1 cellular context compared by ENCODE assay signal in the genomic region with DNA sequence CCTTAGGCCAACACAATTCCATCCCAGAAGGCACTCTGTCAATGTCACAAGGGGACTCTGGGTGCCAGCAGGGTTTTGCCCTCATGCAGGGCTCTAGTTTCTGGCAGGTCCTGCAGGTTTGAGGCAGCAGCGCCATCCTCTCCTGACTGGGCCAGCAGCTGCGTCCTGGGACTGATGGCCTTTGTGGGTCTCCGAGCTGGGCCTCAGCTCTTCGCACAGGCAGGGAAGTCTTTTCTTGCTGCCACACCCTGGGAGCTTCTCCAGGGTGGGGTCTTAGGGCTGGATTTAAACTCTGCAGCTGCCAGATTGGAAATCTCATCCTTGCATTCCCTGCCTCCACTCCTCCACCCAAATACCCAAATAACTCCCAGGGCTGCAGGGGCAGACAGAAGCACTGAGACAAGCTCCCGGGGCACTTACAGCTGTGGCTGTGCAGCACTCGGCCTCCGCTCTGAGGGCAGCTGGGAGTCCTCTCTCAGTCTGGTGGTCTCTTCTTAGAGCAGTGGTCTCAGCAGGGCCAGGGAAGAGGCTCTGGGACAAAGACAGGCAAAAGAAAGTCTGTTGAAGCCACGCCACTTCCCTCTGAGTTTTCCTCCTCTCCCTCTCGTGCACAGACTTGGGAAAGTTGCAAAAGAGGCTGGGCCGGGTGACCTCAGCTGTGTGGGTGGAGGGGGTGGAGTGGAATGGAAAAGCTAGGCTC.
TF ChIP-seq lines count a peak whose summit lies in the region.

A gene with protein sequence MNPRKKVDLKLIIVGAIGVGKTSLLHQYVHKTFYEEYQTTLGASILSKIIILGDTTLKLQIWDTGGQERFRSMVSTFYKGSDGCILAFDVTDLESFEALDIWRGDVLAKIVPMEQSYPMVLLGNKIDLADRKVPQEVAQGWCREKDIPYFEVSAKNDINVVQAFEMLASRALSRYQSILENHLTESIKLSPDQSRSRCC (minus strand): TSS at position 563 of the 700 bp plus-strand sequence. CDS start 9,260 bp downstream, outside the sequence.

TF ChIP-seq in SK-N-SH, 30 proteins besides CTCF, POLR2A, EP300 and RAD21 (continued from another document):
- TF ChIP-seq SMC3 (IDR thresholded peaks at IDR 0.05; ENCODE audit: low read depth, low read length), result no peak
- no peak for TF ChIP-seq YY1 (IDR thresholded peaks at IDR 0.05; ENCODE audit: low read depth)
- TF ChIP-seq RFX5 (IDR thresholded peaks at IDR 0.05; ENCODE audit: low read length), result no peak
- TF ChIP-seq NFIC (IDR thresholded peaks at IDR 0.05; ENCODE audit: borderline replicate concordance), result no peak
- TF ChIP-seq, protein P1, sequence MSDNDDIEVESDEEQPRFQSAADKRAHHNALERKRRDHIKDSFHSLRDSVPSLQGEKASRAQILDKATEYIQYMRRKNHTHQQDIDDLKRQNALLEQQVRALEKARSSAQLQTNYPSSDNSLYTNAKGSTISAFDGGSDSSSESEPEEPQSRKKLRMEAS (IDR thresholded peaks at IDR 0.05; ENCODE audit: low read depth), result no peak
- TF ChIP-seq POLR2AphosphoS5 (IDR thresholded peaks at IDR 0.05; ENCODE audit: low read depth, low read length), result no peak
- no peak for TF ChIP-seq TEAD4 (IDR thresholded peaks at IDR 0.05; ENCODE audit: borderline replicate concordance, insufficient read depth)
